1 cellular context compared by ENCODE assay signal in the genomic region with DNA sequence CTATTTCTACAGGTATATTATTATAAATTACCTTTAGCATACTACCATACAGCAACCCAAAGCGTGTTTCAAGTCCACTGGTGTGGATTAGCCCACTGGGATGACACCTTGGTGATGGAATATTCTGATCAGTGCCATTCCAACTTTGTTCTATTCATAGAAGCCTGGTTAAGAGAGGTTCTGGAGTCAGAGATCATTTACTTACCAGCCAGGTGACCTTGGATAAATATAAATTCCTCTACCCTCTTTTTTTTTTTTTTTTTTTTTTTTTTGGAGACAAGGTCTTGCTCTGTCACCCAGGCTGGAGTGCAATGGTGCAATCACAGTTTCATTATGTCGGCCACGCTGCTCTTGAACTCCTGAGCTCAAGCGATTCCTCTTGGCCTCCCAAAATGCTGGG.
TF ChIP-seq lines count a peak whose summit lies in the region.

A gene (minus strand): TSS at position 101 of the 400 bp plus-strand sequence. CDS start 11,500 bp downstream, outside the sequence.

TF ChIP-seq in HepG2, 621 proteins besides CTCF, POLR2A, EP300 and RAD21:
- TF ChIP-seq, protein P1, sequence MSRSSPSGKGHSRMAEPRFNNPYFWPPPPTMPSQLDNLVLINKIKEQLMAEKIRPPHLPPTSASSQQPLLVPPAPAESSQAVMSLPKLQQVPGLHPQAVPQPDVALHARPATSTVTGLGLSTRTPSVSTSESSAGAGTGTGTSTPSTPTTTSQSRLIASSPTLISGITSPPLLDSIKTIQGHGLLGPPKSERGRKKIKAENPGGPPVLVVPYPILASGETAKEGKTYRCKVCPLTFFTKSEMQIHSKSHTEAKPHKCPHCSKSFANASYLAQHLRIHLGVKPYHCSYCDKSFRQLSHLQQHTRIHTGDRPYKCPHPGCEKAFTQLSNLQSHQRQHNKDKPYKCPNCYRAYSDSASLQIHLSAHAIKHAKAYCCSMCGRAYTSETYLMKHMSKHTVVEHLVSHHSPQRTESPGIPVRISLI (CRISPR knock-in tag; IDR thresholded peaks at IDR 0.05; ENCODE audit: borderline replicate concordance): peak; percentile 55; the same call in 1 of the 2 replicates
- TF ChIP-seq, protein P2, sequence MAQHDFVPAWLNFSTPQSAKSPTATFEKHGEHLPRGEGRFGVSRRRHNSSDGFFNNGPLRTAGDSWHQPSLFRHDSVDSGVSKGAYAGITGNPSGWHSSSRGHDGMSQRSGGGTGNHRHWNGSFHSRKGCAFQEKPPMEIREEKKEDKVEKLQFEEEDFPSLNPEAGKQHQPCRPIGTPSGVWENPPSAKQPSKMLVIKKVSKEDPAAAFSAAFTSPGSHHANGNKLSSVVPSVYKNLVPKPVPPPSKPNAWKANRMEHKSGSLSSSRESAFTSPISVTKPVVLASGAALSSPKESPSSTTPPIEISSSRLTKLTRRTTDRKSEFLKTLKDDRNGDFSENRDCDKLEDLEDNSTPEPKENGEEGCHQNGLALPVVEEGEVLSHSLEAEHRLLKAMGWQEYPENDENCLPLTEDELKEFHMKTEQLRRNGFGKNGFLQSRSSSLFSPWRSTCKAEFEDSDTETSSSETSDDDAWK (CRISPR knock-in tag; IDR thresholded peaks at IDR 0.05): no peak
TF ChIP-seq in HepG2: peak in this region for 1.
